ENCODE assay signal across 8 cellular contexts in the genomic region with DNA sequence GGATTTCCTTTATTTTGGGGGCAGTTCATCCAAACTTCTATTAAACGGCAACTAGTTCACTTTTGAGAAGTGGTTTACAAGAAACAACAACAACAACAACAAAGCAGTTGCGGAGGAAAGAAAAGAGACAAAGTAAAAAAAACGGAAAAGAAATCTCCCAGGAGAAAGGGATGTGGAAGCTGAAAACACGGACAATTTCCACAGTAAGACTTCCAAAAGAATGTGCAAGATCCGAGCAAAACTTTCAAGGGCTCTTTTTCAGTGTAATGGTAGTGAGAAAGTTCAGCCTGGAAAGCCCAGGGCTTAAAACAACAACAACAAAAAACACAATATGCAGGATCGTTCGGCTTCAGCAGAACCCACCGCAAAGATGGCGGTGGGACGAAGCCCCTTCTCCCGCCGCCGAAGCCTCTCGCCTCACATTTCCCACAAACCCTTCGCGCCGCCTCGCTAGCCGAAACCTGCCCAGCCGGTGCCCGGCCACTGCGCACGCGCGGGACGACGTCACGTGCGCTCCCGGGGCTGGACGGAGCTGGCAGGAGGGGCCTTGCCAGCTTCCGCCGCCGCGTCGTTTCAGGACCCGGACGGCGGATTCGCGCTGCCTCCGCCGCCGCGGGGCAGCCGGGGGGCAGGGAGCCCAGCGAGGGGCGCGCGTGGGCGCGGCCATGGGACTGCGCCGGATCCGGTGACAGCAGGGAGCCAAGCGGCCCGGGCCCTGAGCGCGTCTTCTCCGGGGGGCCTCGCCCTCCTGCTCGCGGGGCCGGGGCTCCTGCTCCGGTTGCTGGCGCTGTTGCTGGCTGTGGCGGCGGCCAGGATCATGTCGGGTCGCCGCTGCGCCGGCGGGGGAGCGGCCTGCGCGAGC.
A peak's percentile ranks its signal among the peaks of the same experiment; 100 is the strongest.
DNase-seq lines count a peak whose midpoint lies in the region; ATAC-seq lines count a peak whose summit lies in the region.

A gene (plus strand): TSS at position 553 of the 862 bp plus-strand sequence. CDS start 265 bp downstream, at position 818.

- ATAC-seq in GM21526 (IDR thresholded peaks at IDR 0.05; ENCODE audit: low FRiP score, unreplicated experiment), result peak; percentile 67

- peak; percentile 53 for DNase-seq in DMS 273 treated with DMSO at 0.1 percent for 48 hours (lab: John Stamatoyannopoulos, UW)
- peak; percentile 81 for DNase-seq in HuH-7.5 (ENCODE audit: low spot score)
- DNase-seq in OCI-M1 (lab: John Stamatoyannopoulos, UW), result peak; percentile 98
- DNase-seq in activated T-cell treated with anti-CD3 and anti-CD28 coated beads for 24 hours (ENCODE audit: low read depth), result peak; percentile 90
- DNase-seq in epidermal melanocyte (ENCODE audit: insufficient read length, low spot score), result peak; percentile 87
- peak; percentile 91 for DNase-seq in middle frontal gyrus (ENCODE audit: extremely low spot score, low spot score)
- DNase-seq in stimulated activated CD8-positive, alpha-beta memory T cell treated with anti-CD3 and anti-CD28 coated beads, Interleukin-2, amount 100 ng/mL, for 1 hour (ENCODE audit: low read depth in 2 of 2), result peak; percentile 84 to 88

Comparison
In these comparisons a context has a peak if more than half of its experiments do, and no peak if none do; other contexts are left out.
1. Peak in every context shown above with its lines: DNase-seq and ATAC-seq.